Comparison of ENCODE assay signal across 8 cellular contexts in the genomic region with DNA sequence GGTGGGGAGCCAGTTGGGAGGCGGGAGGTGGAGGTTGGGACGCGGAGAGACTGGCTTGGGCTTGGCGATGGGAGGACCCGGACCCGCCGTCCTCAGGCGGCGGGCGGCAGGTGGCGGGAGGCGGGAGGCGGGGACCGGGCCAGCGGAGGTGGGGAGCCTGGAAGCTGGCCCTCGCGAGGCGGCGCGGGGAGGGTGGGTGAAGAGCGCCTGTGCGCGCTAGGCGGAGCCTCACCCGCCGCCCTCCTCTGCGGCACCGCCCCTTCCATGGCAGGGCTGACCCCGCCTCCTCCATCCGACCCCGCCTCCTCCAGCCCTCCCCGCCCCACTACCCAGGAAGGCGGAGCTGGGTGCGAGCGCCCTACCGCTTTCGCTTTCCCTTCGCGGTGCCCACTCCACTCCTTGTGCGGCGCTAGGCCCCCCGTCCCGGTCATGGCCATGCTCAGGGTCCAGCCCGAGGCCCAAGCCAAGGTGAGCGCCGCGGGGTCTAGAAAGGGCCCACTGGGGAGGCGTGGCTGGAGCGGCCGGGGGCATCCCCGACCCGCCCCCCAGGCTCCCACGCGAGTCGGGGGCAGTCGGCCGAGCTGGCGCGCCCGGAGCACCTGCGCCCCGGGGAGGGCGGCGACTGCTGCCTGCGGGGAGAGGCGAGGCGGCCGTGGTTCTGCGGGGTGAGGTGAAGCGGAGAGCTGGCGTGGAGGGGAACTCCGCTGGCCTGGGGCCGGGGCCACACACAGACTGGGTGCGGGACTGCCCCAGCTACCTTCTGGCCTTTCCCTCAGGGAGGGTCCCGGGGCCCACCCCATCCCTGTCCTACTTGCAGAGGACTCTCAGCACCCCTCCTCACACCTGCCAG. TPM values are rescaled to one million over a fixed set of nuclear protein-coding genes. Genes with fewer than 3 reads are reported as not detected.
DNase-seq lines count a peak whose midpoint lies in the region; ATAC-seq and TF ChIP-seq lines count a peak whose summit lies in the region.

A gene (plus strand): TSS at position 361 of the 850 bp plus-strand sequence. CDS start 69 bp downstream, at position 430.

- H3K9me3 Mint-ChIP-seq in GM23338 (no peaks in the 10 kb centered on the region), nephron (no peaks in the 10 kb centered on the region)
- no peaks in the 10 kb centered on the region for H3K9me3 Mint-ChIP-seq in activated T-helper 2 cell treated with anti-CD3 and anti-CD28 coated beads, Interferon-gamma antibody, Interleukin-2, Interleukin-4, amounts not matched to agents 10 μg/mL and 5 μg/mL and 100 μg/mL, durations not matched to agents 14 hours and 24 hours and 36 hours
- no peaks in the 10 kb centered on the region for H3K9me3 Mint-ChIP-seq in stimulated activated naive CD8-positive, alpha-beta T cell treated with anti-CD3 and anti-CD28 coated beads, Interleukin-15, Interleukin-2, amounts not matched to agents 100 ng/mL and 50 ng/mL, for 24 hours

- H4K20me1 ChIP-seq in DOHH2 (ENCODE audit: control insufficient read depth, insufficient read depth, low read depth, low read length) (no peaks in the 10 kb centered on the region), GM23338 (replicated peaks; ENCODE audit: insufficient read depth) (peaks cover 9% of the 10 kb centered on the region)

- H3K79me2 ChIP-seq in DOHH2 (ENCODE audit: control insufficient read depth, low read length) = peaks cover 37% of the 10 kb centered on the region
- peaks cover 20% of the 10 kb centered on the region for H3K79me2 ChIP-seq in GM23338 (replicated peaks; ENCODE audit: insufficient read depth)

- H3K4me3 ChIP-seq in DOHH2 (ENCODE audit: low read length) = peak within 1 kb of the TSS; percentile 88
- peak within 1 kb of the TSS; percentile 96 for H3K4me3 ChIP-seq in GM23338
- peak within 1 kb of the TSS; percentile 77 for H3K4me3 ChIP-seq in LNCaP clone FGC (ENCODE audit: low read depth, low read length)

- H3K9me2 ChIP-seq in DOHH2 (replicated peaks; ENCODE audit: control insufficient read depth, low read length) (no peaks in the 10 kb centered on the region), GM23338 (ENCODE audit: insufficient read depth) (no peaks in the 10 kb centered on the region)

- peak within 1 kb of the TSS; percentile 97 for H2AFZ ChIP-seq in GM23338

- TF ChIP-seq CTCF in DOHH2 (IDR thresholded peaks at IDR 0.05; ENCODE audit: low read depth, low read length, poor library complexity, severe bottlenecking) (no peak), GM23338 (conservative IDR thresholded peaks at IDR 0.05; ENCODE audit: low read depth in 2 of 2) (no peak), LNCaP clone FGC (IDR thresholded peaks at IDR 0.05; ENCODE audit: control insufficient read depth, extremely low read depth, insufficient read depth) (no peak), nephron (IDR thresholded peaks at IDR 0.05; ENCODE audit: unreplicated experiment in 3 of 3) (no peak)

- H3K4me2 ChIP-seq in DOHH2 (ENCODE audit: low read length) (peak within 1 kb of the TSS; percentile 95), GM23338 (peak within 1 kb of the TSS; percentile 87)

- H3F3A ChIP-seq in DOHH2 (ENCODE audit: control insufficient read depth, insufficient read depth) (peaks cover 5% of the 10 kb centered on the region; the same call in 1 of the 2 replicates), GM23338 (replicated peaks; ENCODE audit: low read depth) (peaks cover 24% of the 10 kb centered on the region)

- peaks cover 26% of the 10 kb centered on the region for H3K27me3 Mint-ChIP-seq in GM23338 (ENCODE audit: insufficient read depth, low read depth, poor library complexity)
- H3K27me3 Mint-ChIP-seq in activated T-helper 2 cell treated with anti-CD3 and anti-CD28 coated beads, Interferon-gamma antibody, Interleukin-2, Interleukin-4, amounts not matched to agents 10 μg/mL and 5 μg/mL and 100 μg/mL, durations not matched to agents 14 hours and 24 hours and 36 hours (ENCODE audit: low read depth) = no peaks in the 10 kb centered on the region
- H3K27me3 Mint-ChIP-seq in nephron (ENCODE audit: low read depth) = peaks cover 3% of the 10 kb centered on the region
- H3K27me3 Mint-ChIP-seq in stimulated activated naive CD8-positive, alpha-beta T cell treated with anti-CD3 and anti-CD28 coated beads, Interleukin-15, Interleukin-2, amounts not matched to agents 100 ng/mL and 50 ng/mL, for 24 hours = no peaks in the 10 kb centered on the region

- peak; percentile 88 for ATAC-seq in GM23338

- H3K4me1 ChIP-seq in DOHH2 (ENCODE audit: control insufficient read depth, low read length) (peaks cover 28% of the 10 kb centered on the region), GM23338 (ENCODE audit: insufficient read depth) (peaks cover 22% of the 10 kb centered on the region)

- peak within 1 kb of the TSS; percentile 23; the same call in 1 of the 2 replicates for H3K27ac ChIP-seq in DOHH2 (ENCODE audit: low read depth, low read length)
- H3K27ac ChIP-seq in GM23338 (ENCODE audit: low read depth) = peak within 1 kb of the TSS; percentile 84; the same call in 1 of the 2 replicates

- H3K4me3 Mint-ChIP-seq in GM23338 = peak within 1 kb of the TSS; percentile 79
- H3K4me3 Mint-ChIP-seq in activated T-helper 2 cell treated with anti-CD3 and anti-CD28 coated beads, Interferon-gamma antibody, Interleukin-2, Interleukin-4, amounts not matched to agents 10 μg/mL and 5 μg/mL and 100 μg/mL, durations not matched to agents 14 hours and 24 hours and 36 hours (ENCODE audit: low read depth) = peak within 1 kb of the TSS; percentile 92
- H3K4me3 Mint-ChIP-seq in nephron = peak within 1 kb of the TSS; percentile 87 to 89 (median 88)
- H3K4me3 Mint-ChIP-seq in stimulated activated naive CD8-positive, alpha-beta T cell treated with anti-CD3 and anti-CD28 coated beads, Interleukin-15, Interleukin-2, amounts not matched to agents 100 ng/mL and 50 ng/mL, for 24 hours = peak within 1 kb of the TSS; percentile 95

- H3K4me1 Mint-ChIP-seq in GM23338 (peaks cover 46% of the 10 kb centered on the region), nephron (peaks cover 51% of the 10 kb centered on the region)
- H3K4me1 Mint-ChIP-seq in activated T-helper 2 cell treated with anti-CD3 and anti-CD28 coated beads, Interferon-gamma antibody, Interleukin-2, Interleukin-4, amounts not matched to agents 10 μg/mL and 5 μg/mL and 100 μg/mL, durations not matched to agents 14 hours and 24 hours and 36 hours (ENCODE audit: low read depth) = peaks cover 47% of the 10 kb centered on the region
- peaks cover 59% of the 10 kb centered on the region for H3K4me1 Mint-ChIP-seq in stimulated activated naive CD8-positive, alpha-beta T cell treated with anti-CD3 and anti-CD28 coated beads, Interleukin-15, Interleukin-2, amounts not matched to agents 100 ng/mL and 50 ng/mL, for 24 hours (ENCODE audit: low read depth)

- DNase-seq in GM23338 (ENCODE audit: low spot score) = peak; percentile 96
- peak; percentile 58 for DNase-seq in LNCaP clone FGC (ENCODE audit: low read depth)
- peak; percentile 92 for DNase-seq in RPMI8226
- DNase-seq in activated T-helper 2 cell treated with anti-CD3 and anti-CD28 coated beads, Interferon-gamma antibody, Interleukin-2, Interleukin-4, amounts not matched to agents 10 μg/mL and 5 μg/mL and 100 μg/mL, durations not matched to agents 14 hours and 24 hours and 36 hours (ENCODE audit: low spot score) = peak; percentile 93
- DNase-seq in fibroblast of peridontal ligament (ENCODE audit: extremely low read depth) = peak; percentile 75

- H3K27ac Mint-ChIP-seq in GM23338 (peak within 1 kb of the TSS; percentile 10; the same call in 1 of the 2 replicates), nephron (peak within 1 kb of the TSS; percentile 52 to 84 (median 82))
- H3K27ac Mint-ChIP-seq in activated T-helper 2 cell treated with anti-CD3 and anti-CD28 coated beads, Interferon-gamma antibody, Interleukin-2, Interleukin-4, amounts not matched to agents 10 μg/mL and 5 μg/mL and 100 μg/mL, durations not matched to agents 14 hours and 24 hours and 36 hours = peak within 1 kb of the TSS; percentile 91
- H3K27ac Mint-ChIP-seq in stimulated activated naive CD8-positive, alpha-beta T cell treated with anti-CD3 and anti-CD28 coated beads, Interleukin-15, Interleukin-2, amounts not matched to agents 100 ng/mL and 50 ng/mL, for 24 hours = peak within 1 kb of the TSS; percentile 96

- H3K27me3 ChIP-seq in DOHH2 (ENCODE audit: control insufficient read depth, low read length) = no peaks in the 10 kb centered on the region
- H3K27me3 ChIP-seq in GM23338 (ENCODE audit: insufficient read depth) = no peaks in the 10 kb centered on the region

- H3K36me3 Mint-ChIP-seq in GM23338 (ENCODE audit: low read depth) (peaks cover 33% of the 10 kb centered on the region), nephron (ENCODE audit: low read depth) (peaks cover 24% of the 10 kb centered on the region)
- peaks cover 49% of the 10 kb centered on the region for H3K36me3 Mint-ChIP-seq in activated T-helper 2 cell treated with anti-CD3 and anti-CD28 coated beads, Interferon-gamma antibody, Interleukin-2, Interleukin-4, amounts not matched to agents 10 μg/mL and 5 μg/mL and 100 μg/mL, durations not matched to agents 14 hours and 24 hours and 36 hours (ENCODE audit: low read depth)
- peaks cover 43% of the 10 kb centered on the region for H3K36me3 Mint-ChIP-seq in stimulated activated naive CD8-positive, alpha-beta T cell treated with anti-CD3 and anti-CD28 coated beads, Interleukin-15, Interleukin-2, amounts not matched to agents 100 ng/mL and 50 ng/mL, for 24 hours (ENCODE audit: low read depth)

- H3K36me3 ChIP-seq in DOHH2 (ENCODE audit: control insufficient read depth, low read length) = peaks cover 36% of the 10 kb centered on the region
- peaks cover 14% of the 10 kb centered on the region; the same call in 1 of the 2 replicates for H3K36me3 ChIP-seq in GM23338 (ENCODE audit: insufficient read depth)

- intact Hi-C loops in activated T-helper 2 cell treated with anti-CD3 and anti-CD28 coated beads, Interferon-gamma antibody, Interleukin-2, Interleukin-4, amounts not matched to agents 10 μg/mL and 5 μg/mL and 100 μg/mL, durations not matched to agents 14 hours and 24 hours and 36 hours (cut with micrococcal nuclease) = loop anchor here (1.0 kb wide), 3 partner anchors 11 to 25 kb away; a partner anchor contains a TSS

- H3K9me3 ChIP-seq in DOHH2 (ENCODE audit: control insufficient read depth, insufficient read depth, low read length) = no peaks in the 10 kb centered on the region

TF ChIP-seq in GM23338, 12 proteins besides CTCF, POLR2A, EP300 and RAD21:
- TF ChIP-seq POLR2AphosphoS5 (IDR thresholded peaks at IDR 0.05; ENCODE audit: low read depth) (peak; percentile 80), ZNF331 (CRISPR knock-in tag; IDR thresholded peaks at IDR 0.05; ENCODE audit: low read depth) (no peak)

RNA-seq across cellular contexts. Expression of the gene that starts here (rescaled TPM):
- 53.9 and 61.1 TPM in 2 replicates for total RNA-seq in GM23338 (2014; rRNA removed; shearing (Covaris generic))
- 215 and 220 TPM in 2 replicates for polyA plus RNA-seq in GM23338 (2016; fragmentation: Nextera tagmentation; extraction: Ambion mirVana)
- total RNA-seq in activated T-helper 2 cell treated with anti-CD3 and anti-CD28 coated beads, Interferon-gamma antibody, Interleukin-2, Interleukin-4, amounts not matched to agents 10 μg/mL and 5 μg/mL and 100 μg/mL, durations not matched to agents 14 hours and 24 hours and 36 hours = 340 and 342 TPM in 2 replicates

Comparison
In these comparisons a context has a peak if more than half of its experiments do, and no peak if none do; other contexts are left out.
1. Peak in every context shown above with its lines: DNase-seq, ATAC-seq, H3K4me3 ChIP-seq and H3K27ac ChIP-seq.
2. H3K27ac Mint-ChIP-seq: peak in every context shown above with its lines; median percentile 96 in stimulated activated naive CD8-positive, alpha-beta T cell treated with anti-CD3 and anti-CD28 coated beads, Interleukin-15, Interleukin-2, amounts not matched to agents 100 ng/mL and 50 ng/mL, for 24 hours; 91 in activated T-helper 2 cell treated with anti-CD3 and anti-CD28 coated beads, Interferon-gamma antibody, Interleukin-2, Interleukin-4, amounts not matched to agents 10 μg/mL and 5 μg/mL and 100 μg/mL, durations not matched to agents 14 hours and 24 hours and 36 hours; 82 in nephron; 10 in GM23338.